ENCODE assay signal across 9 cellular contexts in the genomic region with DNA sequence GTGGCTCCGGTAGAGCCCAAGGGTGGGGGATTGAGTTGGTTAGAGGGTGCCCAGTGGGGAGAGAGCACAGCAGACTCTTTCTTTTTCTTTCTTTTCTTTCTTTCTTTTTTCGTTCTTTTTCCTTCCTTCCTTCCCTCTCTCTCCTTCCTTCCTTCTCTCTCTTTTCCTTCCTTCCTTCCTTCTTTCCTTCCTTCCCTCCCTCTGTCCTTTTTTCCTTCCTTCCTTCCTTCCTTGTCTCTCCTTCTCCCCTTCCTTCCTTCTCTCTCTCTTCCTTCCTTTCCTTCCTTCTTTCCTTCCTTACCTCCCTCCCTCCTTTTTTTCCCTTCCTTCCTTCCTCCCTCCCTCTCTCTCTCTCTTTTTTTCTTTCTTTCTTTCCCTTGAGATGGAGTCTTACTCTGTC. TPM values are rescaled to one million over a fixed set of nuclear protein-coding genes. Genes with fewer than 3 reads are reported as not detected.
"Had no signal": no experiment of that assay in that cellular context is flagged by ENCODE, and none has a peak within 500 bp of the region (broad histone marks: within the 10 kb centered on the region; RNA-seq: fewer than 3 reads in every experiment).

No MANE protein-coding gene starts in this region.

- H3K27ac ChIP-seq: HL-60 had no signal

- H3K36me3 ChIP-seq: HAP-1 had no signal

- H3K9me3 ChIP-seq: HAP-1 had no signal

- H3K4me1 ChIP-seq: HAP-1 had no signal

- H2AFZ ChIP-seq: GM23338 had no signal

- DNase-seq: H7, KG1 had no signal

- ATAC-seq: GM23338, HCT116, HepG2 had no signal

- FAIRE-seq: HepG2 had no signal

- H3K4me3 ChIP-seq: GM23338, HAP-1 had no signal

RNA-seq across cellular contexts. Expression of a gene that starts 4.8 kb away (rescaled TPM):
- total RNA-seq: GM23338, H7, HepG2, HT1080 had no signal
- polyA plus RNA-seq: GM23338, HepG2, IgD-negative memory B cell had no signal
